ENCODE assay signal across 1 cellular context in genomic region chr13:98944336-98944735, GRCh38.
TF ChIP-seq lines count a peak whose summit lies in the region.

No MANE protein-coding gene starts in this region.

TF ChIP-seq in IMR-90, 13 proteins besides CTCF, POLR2A, EP300 and RAD21 (continued from another document):
- no peak for TF ChIP-seq NFE2L2 (IDR thresholded peaks at IDR 0.05; ENCODE audit: low read depth, low read length)
